Comparison of ENCODE assay signal across 8 cellular contexts in genomic region chr14:68979722-68980552, GRCh38. TPM values are rescaled to one million over a fixed set of nuclear protein-coding genes. Genes with fewer than 3 reads are reported as not detected.
A peak's percentile ranks its signal among the peaks of the same experiment; 100 is the strongest.
DNase-seq lines count a peak whose midpoint lies in the region; FAIRE-seq and TF ChIP-seq lines count a peak whose summit lies in the region.

No MANE protein-coding gene starts in this region.

- H3K4me3 ChIP-seq in effector memory CD4-positive, alpha-beta T cell (ENCODE audit: insufficient read depth, low read depth, low read length, poor library complexity, severe bottlenecking), result peak overlapping the region; percentile 82
- peak overlapping the region; percentile 74 for H3K4me3 ChIP-seq in mononuclear cell (ENCODE audit: low read length)

- peaks cover 10% of the 10 kb centered on the region for H3K4me1 ChIP-seq in effector memory CD4-positive, alpha-beta T cell (ENCODE audit: control insufficient read depth, insufficient read depth, low read length, poor library complexity, severe bottlenecking)
- H3K4me1 ChIP-seq in mononuclear cell (ENCODE audit: insufficient read depth, low read length), result peaks cover 30% of the 10 kb centered on the region

- no peaks in the 10 kb centered on the region for H3K9me3 ChIP-seq in effector memory CD4-positive, alpha-beta T cell (ENCODE audit: control insufficient read depth, low read length)
- no peaks in the 10 kb centered on the region for H3K9me3 ChIP-seq in mononuclear cell (ENCODE audit: low read depth, low read length)

- H3K36me3 ChIP-seq in effector memory CD4-positive, alpha-beta T cell (ENCODE audit: control insufficient read depth, insufficient read depth, low read length), result no peaks in the 10 kb centered on the region

- H3K27me3 ChIP-seq in effector memory CD4-positive, alpha-beta T cell (replicated peaks; ENCODE audit: control insufficient read depth, insufficient read depth, low read length, poor library complexity, severe bottlenecking), result no peaks in the 10 kb centered on the region
- H3K27me3 ChIP-seq in mononuclear cell (ENCODE audit: insufficient read depth, low read length), result no peaks in the 10 kb centered on the region

- H3K27ac ChIP-seq in effector memory CD4-positive, alpha-beta T cell (ENCODE audit: insufficient read depth, low read length, poor library complexity, severe bottlenecking), result peak overlapping the region; percentile 47

- TF ChIP-seq POLR2A in H54 (IDR thresholded peaks at IDR 0.05; ENCODE audit: low read depth, low read length), result no peak

- DNase-seq in AG08395 (ENCODE audit: low spot score), result peak; percentile 68
- DNase-seq in H54 (ENCODE audit: insufficient read length, low spot score), result peak; percentile 50
- DNase-seq in RKO (ENCODE audit: low spot score), result peak; percentile 62
- DNase-seq in effector memory CD4-positive, alpha-beta T cell, result no peak
- DNase-seq in urothelium cell line (ENCODE audit: low spot score), result peak; percentile 83
- no peak for DNase-seq in NK-92 (lab: John Stamatoyannopoulos, UW; ENCODE audit: unreplicated experiment)
- no peak for DNase-seq in stimulated activated CD4-positive, alpha-beta T cell treated with anti-CD3 and anti-CD28 coated beads, Interleukin-12 subunit alpha, Interleukin-12 subunit beta, amount 100 ng/mL, for 4 hours

- no peak for FAIRE-seq in H54 (lab: Jason Lieb, UNC)
- peak; percentile 52 for FAIRE-seq in urothelium cell line (lab: Jason Lieb, UNC)

RNA-seq across cellular contexts. Expression of gene ACTN1, which starts 0.8 kb away (rescaled TPM):
- total RNA-seq in mononuclear cell, result 80.8 TPM

Comparison
In these comparisons a context has a peak if more than half of its experiments do, and no peak if none do; other contexts are left out.
1. DNase-seq: peak in AG08395 (single experiment), H54 (single experiment), RKO (single experiment) and urothelium cell line (single experiment); none in effector memory CD4-positive, alpha-beta T cell (0 of 3), NK-92 (single experiment) and stimulated activated CD4-positive, alpha-beta T cell treated with anti-CD3 and anti-CD28 coated beads, Interleukin-12 subunit alpha, Interleukin-12 subunit beta, amount 100 ng/mL, for 4 hours (single experiment).